ENCODE assay signal across 9 cellular contexts in the genomic region with DNA sequence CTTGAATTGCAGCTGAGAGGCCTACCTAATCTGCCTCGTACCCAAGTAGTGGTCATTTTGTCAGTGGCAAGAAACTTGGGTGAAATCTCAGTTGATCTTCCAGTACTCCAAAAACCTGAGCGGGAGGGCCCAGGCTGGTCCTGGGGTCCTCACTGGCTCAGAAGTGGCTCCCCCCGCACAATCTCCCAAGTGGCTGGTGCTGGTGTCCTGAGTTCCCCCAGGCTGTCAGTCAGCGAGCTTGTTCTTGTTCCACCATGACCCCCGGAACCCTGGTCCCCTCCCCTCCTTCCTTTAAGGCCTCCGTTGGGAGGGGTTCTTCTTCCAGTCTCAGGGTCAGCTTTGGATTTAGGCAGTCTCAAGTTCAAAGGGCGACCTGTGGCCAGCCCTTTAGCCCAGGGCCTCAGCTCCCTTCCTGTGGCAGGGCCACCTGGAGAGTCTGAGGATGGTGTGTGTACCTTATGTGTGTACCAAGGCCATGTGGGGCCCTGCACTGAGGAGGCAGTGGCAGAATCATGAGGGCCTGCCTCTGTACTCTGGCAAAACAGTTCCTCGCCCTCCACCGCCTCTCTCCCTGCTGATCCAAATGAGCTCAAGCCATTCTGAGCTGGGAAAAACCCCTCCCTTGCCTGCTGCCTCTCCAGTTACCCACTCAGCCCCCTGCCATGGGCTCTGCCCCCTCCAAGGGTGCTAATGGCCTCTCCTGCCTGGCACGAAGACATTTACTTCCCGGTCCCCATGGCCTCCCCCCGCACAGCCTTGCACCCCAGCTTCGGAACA. TPM values are rescaled to one million over a fixed set of nuclear protein-coding genes. Genes with fewer than 3 reads are reported as not detected.
DNase-seq lines count a peak whose midpoint lies in the region; ATAC-seq and TF ChIP-seq lines count a peak whose summit lies in the region.
"Had no signal": no experiment of that assay in that cellular context is flagged by ENCODE, and none has a peak within 500 bp of the region (broad histone marks: within the 10 kb centered on the region; RNA-seq: fewer than 3 reads in every experiment).

No MANE protein-coding gene starts in this region.

- intact Hi-C loops in head of caudate nucleus (cut with DNase I): no loop called here

- no peaks in the 10 kb centered on the region for H3K36me3 ChIP-seq in smooth muscle cell (ENCODE audit: low read depth)

- no peak overlapping the region for H3K4me2 ChIP-seq in smooth muscle cell

- peak overlapping the region; percentile 70 for H3K27ac Mint-ChIP-seq in central memory CD8-positive, alpha-beta T cell (ENCODE audit: low read depth)

- TF ChIP-seq CTCF in smooth muscle cell (IDR thresholded peaks at IDR 0.05; ENCODE audit: borderline replicate concordance, insufficient read depth, poor library complexity, severe bottlenecking): no peak

- H3K9me3 ChIP-seq in smooth muscle cell (replicated peaks; ENCODE audit: low read depth): no peaks in the 10 kb centered on the region
- H3K9me3 ChIP-seq: SJCRH30 had no signal

- no peaks in the 10 kb centered on the region for H3K27me3 ChIP-seq in smooth muscle cell (ENCODE audit: low read depth)
- H3K27me3 ChIP-seq: SJCRH30 had no signal

- peaks cover 43% of the 10 kb centered on the region for H4K20me1 ChIP-seq in smooth muscle cell (ENCODE audit: low read depth)

- peaks cover 44% of the 10 kb centered on the region for H3K4me1 Mint-ChIP-seq in central memory CD8-positive, alpha-beta T cell

- H3K4me3 Mint-ChIP-seq in central memory CD8-positive, alpha-beta T cell: no peak overlapping the region

- peaks cover 11% of the 10 kb centered on the region for H3K36me3 Mint-ChIP-seq in central memory CD8-positive, alpha-beta T cell (ENCODE audit: insufficient read depth)

- no peak for ATAC-seq in central memory CD8-positive, alpha-beta T cell (replicated peaks; ENCODE audit: extremely low read depth, poor library complexity, severe bottlenecking)

- 96% methylated on average over 13 of the region's 13 CpGs for WGBS in smooth muscle cell (ENCODE audit: low lambda C conversion rate)

- H3K4me1 ChIP-seq in smooth muscle cell (ENCODE audit: low read depth): peaks cover 4% of the 10 kb centered on the region

- peaks cover 47% of the 10 kb centered on the region for H3F3A ChIP-seq in smooth muscle cell (ENCODE audit: low read depth)

- no peak overlapping the region for H3K4me3 ChIP-seq in smooth muscle cell
- H3K4me3 ChIP-seq: SJCRH30 had no signal

- no peak overlapping the region for H3K9ac ChIP-seq in smooth muscle cell (ENCODE audit: low read depth)

- peak overlapping the region; percentile 11 for H3K27ac ChIP-seq in smooth muscle cell (ENCODE audit: low read depth)
- H3K27ac ChIP-seq: SJCRH30 had no signal

- H3K79me2 ChIP-seq in smooth muscle cell (ENCODE audit: low read depth): peaks cover 1% of the 10 kb centered on the region

- no peaks in the 10 kb centered on the region for H3K9me3 Mint-ChIP-seq in central memory CD8-positive, alpha-beta T cell

- peaks cover 9% of the 10 kb centered on the region for H3K27me3 Mint-ChIP-seq in central memory CD8-positive, alpha-beta T cell

- DNase-seq in DMS53 (lab: John Stamatoyannopoulos, UW): peak; percentile 36
- DNase-seq in DMS53 treated with DMSO at 0.1 percent for 48 hours (lab: John Stamatoyannopoulos, UW; ENCODE audit: unreplicated experiment): no peak
- no peak for DNase-seq in central memory CD8-positive, alpha-beta T cell (ENCODE audit: low spot score in 2 of 2)
- no peak for DNase-seq in smooth muscle cell (lab: John Stamatoyannopoulos, UW; ENCODE audit: unreplicated experiment)
- no peak for DNase-seq in Kasumi-1 (lab: John Stamatoyannopoulos, UW)
- DNase-seq in head of caudate nucleus: no peak
- DNase-seq: 8988T; activated CD8-positive, alpha-beta memory T cell treated with anti-CD3 and anti-CD28 coated beads, Interleukin-2, amount 50 U/mL, for 4 hours; SJCRH30 had no signal

- no peak overlapping the region for H2AFZ ChIP-seq in smooth muscle cell (ENCODE audit: low read depth)

RNA-seq across cellular contexts. Expression of a gene that starts 4.5 kb away (rescaled TPM):
- 116 and 121 TPM in 2 replicates for total RNA-seq in smooth muscle cell
- 194 and 202 TPM in 2 replicates for polyA plus RNA-seq in smooth muscle cell

RNA-seq across cellular contexts. Expression of a gene that starts 19.5 kb away (rescaled TPM):
- total RNA-seq in smooth muscle cell: 172 and 235 TPM in 2 replicates
- polyA plus RNA-seq in smooth muscle cell: 511 and 635 TPM in 2 replicates

RNA-seq across cellular contexts. Expression of a gene that starts 31.3 kb away (rescaled TPM):
- total RNA-seq in smooth muscle cell: 6.5 and 6.7 TPM in 2 replicates
- polyA plus RNA-seq in smooth muscle cell: 31.9 and 33.6 TPM in 2 replicates

RNA-seq across cellular contexts. Expression of a gene that starts 31.7 kb away (rescaled TPM):
- total RNA-seq in smooth muscle cell: 0.58 and 1.5 TPM in 2 replicates
- 1.4 and 3.5 TPM in 2 replicates for polyA plus RNA-seq in smooth muscle cell

RNA-seq across cellular contexts. Expression of a gene that starts 38.9 kb away (rescaled TPM):
- 77.2 and 90.0 TPM in 2 replicates for total RNA-seq in smooth muscle cell
- polyA plus RNA-seq in smooth muscle cell: 72.5 and 80.4 TPM in 2 replicates
